In the genomic region with DNA sequence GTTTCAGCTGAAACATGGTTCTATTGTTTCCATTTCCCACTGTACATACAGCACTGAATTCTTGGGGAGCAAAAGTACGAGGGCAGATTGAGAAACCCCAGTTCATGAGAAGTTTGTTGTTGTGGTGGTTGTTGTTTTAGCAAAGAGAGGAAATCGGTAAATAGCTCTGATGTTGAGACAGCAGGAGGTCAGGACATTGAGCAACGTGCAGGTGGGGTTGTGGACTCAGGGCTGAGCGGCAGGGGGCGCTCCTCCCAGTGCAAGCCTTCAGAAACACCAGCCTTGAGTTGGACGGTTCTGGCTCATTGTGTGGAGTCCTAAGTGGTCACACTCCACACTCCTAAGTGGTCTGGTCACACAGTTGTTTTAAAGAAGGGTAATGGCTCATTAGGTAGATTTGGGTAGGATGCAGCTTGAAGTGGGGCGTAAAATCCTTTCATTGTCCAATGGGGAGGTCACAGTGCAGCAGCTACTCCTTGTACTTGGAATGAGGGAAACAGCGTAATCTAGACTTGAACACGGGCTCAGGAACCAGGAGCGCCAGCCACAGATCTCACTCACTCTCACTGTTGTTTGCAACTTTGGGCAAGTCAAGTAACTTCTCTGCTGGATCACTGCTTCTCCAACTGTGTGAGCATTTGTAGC, we compare ENCODE assay signal across 8 cellular contexts. TPM values are rescaled to one million over a fixed set of nuclear protein-coding genes. Genes with fewer than 3 reads are reported as not detected.
DNase-seq lines count a peak whose midpoint lies in the region; ATAC-seq, FAIRE-seq and TF ChIP-seq lines count a peak whose summit lies in the region.

No MANE protein-coding gene starts in this region.

- 0 out of 4 replicates have a peak overlapping the region, but pooled peaks of 1 of the 2 experiments have one; percentile 0 for H3K4me2 ChIP-seq in H1 (ENCODE audit: insufficient read depth in 1 of 2, low read depth in 2 of 2, low read length in 2 of 2)

- FAIRE-seq in H1 (lab: Jason Lieb, UNC): peak; percentile 90

- intact Hi-C loops in heart left ventricle (cut with DNase I): loop anchor here in 1 of 10 donors (5.0 kb wide), 1 partner anchor 211 kb away; no protein-coding TSS in a partner anchor
- intact Hi-C loops in Right ventricle myocardium inferior (cut with DNase I): no loop called here

- 0 out of 2 replicates have a peak overlapping the region, but pooled peaks have one; percentile 4 for H3K18ac ChIP-seq in H1 (ENCODE audit: extremely low read depth, low read length)

- no peaks in the 10 kb centered on the region for H3K9me3 ChIP-seq in heart left ventricle
- no peaks in the 10 kb centered on the region for H3K9me3 ChIP-seq in RWPE2 (ENCODE audit: severe bottlenecking)
- no peaks in the 10 kb centered on the region for H3K9me3 ChIP-seq in H1 (ENCODE audit: insufficient read depth in 2 of 2, low read depth in 1 of 2, low read length in 1 of 2)

- H3K4me3 ChIP-seq in heart left ventricle (no peak overlapping the region), RWPE2 (ENCODE audit: severe bottlenecking) (no peak overlapping the region), H1 (ENCODE audit: extremely low read depth in 1 of 4, insufficient read depth in 2 of 4, low read depth in 3 of 4, low read length in 4 of 4) (peak overlapping the region in 1 of 4 experiments; percentile 9; a peak in 1 of 8 replicates)

- peak overlapping the region; percentile 58 for H2AFZ ChIP-seq in H1 (ENCODE audit: low read length)

- H2BK5ac ChIP-seq in H1 (ENCODE audit: low read depth, low read length): 0 out of 2 replicates have a peak overlapping the region, but pooled peaks have one; percentile 11

- no peaks in the 10 kb centered on the region for H3K9me3 Mint-ChIP-seq in osteocyte (ENCODE audit: unreplicated experiment)

- TF ChIP-seq CTCF in heart left ventricle (IDR thresholded peaks at IDR 0.05): peak; percentile 15 to 55 (median 44)
- TF ChIP-seq CTCF in RWPE2 (IDR thresholded peaks at IDR 0.05; ENCODE audit: poor library complexity, severe bottlenecking): peak; percentile 40
- TF ChIP-seq CTCF in H1 (IDR thresholded peaks at IDR 0.05; ENCODE audit: control extremely low read depth in 1 of 3, insufficient read depth in 1 of 3, low read depth in 1 of 3, low read length in 3 of 3): peak; percentile 70 to 96 (median 95)
- peak; percentile 50 for TF ChIP-seq CTCF in osteocyte (IDR thresholded peaks at IDR 0.05)

- H4K5ac ChIP-seq in H1 (ENCODE audit: insufficient read length, low read depth, low read length): no peak overlapping the region

- peak overlapping the region; percentile 10 for H2BK120ac ChIP-seq in H1 (replicated peaks; ENCODE audit: low read depth, low read length)

- H3K23ac ChIP-seq in H1 (ENCODE audit: insufficient read length): no peak overlapping the region

- H4K20me1 ChIP-seq in H1 (replicated peaks in 1 of 2; ENCODE audit: control insufficient read depth in 1 of 2, insufficient read depth in 2 of 2, low read length in 2 of 2): no peaks in the 10 kb centered on the region

- no peak for TF ChIP-seq EP300 in H1 (IDR thresholded peaks at IDR 0.05; ENCODE audit: borderline replicate concordance in 1 of 2, low read depth in 2 of 2, low read length in 2 of 2)

- H2AK5ac ChIP-seq in H1 (ENCODE audit: low read depth, low read length): no peak overlapping the region

- peak overlapping the region; percentile 28 for H3K4ac ChIP-seq in H1 (replicated peaks; ENCODE audit: insufficient read length, low read depth, low read length)

- H4K91ac ChIP-seq in H1 (replicated peaks; ENCODE audit: insufficient read length, low read length): peak overlapping the region; percentile 38

- peak; percentile 39 to 48; a peak in 3 of 4 replicates for TF ChIP-seq RAD21 in H1 (IDR thresholded peaks at IDR 0.05 in 1 of 2, conservative IDR thresholded peaks at IDR 0.05 in 1 of 2; ENCODE audit: low read depth in 2 of 2, low read length in 2 of 2)

- H3K4me1 ChIP-seq in heart left ventricle (no peaks in the 10 kb centered on the region), RWPE2 (ENCODE audit: insufficient read depth, poor library complexity, severe bottlenecking) (no peaks in the 10 kb centered on the region), H1 (replicated peaks in 1 of 4; ENCODE audit: control insufficient read depth in 3 of 4, insufficient read depth in 4 of 4, low read length in 3 of 4) (peaks cover 3 to 9% (median 4%) of the 10 kb centered on the region in 4 experiments; a peak in 4 of 7 replicates)

- H2BK20ac ChIP-seq in H1 (ENCODE audit: low read length): no peak overlapping the region

- H3K27ac ChIP-seq in heart left ventricle (no peak overlapping the region), RWPE2 (ENCODE audit: poor library complexity, severe bottlenecking) (no peak overlapping the region), H1 (ENCODE audit: low read depth, low read length) (no peak overlapping the region)

- no peak for DNase-seq in heart left ventricle
- DNase-seq in Right ventricle myocardium inferior (ENCODE audit: missing footprints): no peak
- no peak for DNase-seq in RWPE2 (ENCODE audit: low spot score)
- DNase-seq in H1 (ENCODE audit: low read depth in 1 of 2, low spot score in 2 of 2): peak; percentile 43 to 82
- DNase-seq in osteocyte (ENCODE audit: extremely low spot score, unreplicated experiment): no peak
- no peak for DNase-seq in COLO829 (ENCODE audit: low spot score)
- no peak for DNase-seq in NCI-H2227 treated with DMSO at 0.1 percent for 48 hours (lab: John Stamatoyannopoulos, UW)

- TF ChIP-seq POLR2A in heart left ventricle (IDR thresholded peaks at IDR 0.05) (no peak), H1 (IDR thresholded peaks at IDR 0.05; ENCODE audit: control extremely low read depth in 1 of 2, low read depth in 2 of 2, low read length in 2 of 2) (no peak)

- no peaks in the 10 kb centered on the region for H3K4me1 Mint-ChIP-seq in osteocyte (ENCODE audit: unreplicated experiment)

- no peak overlapping the region for H3K9ac ChIP-seq in H1 (replicated peaks in 1 of 4; ENCODE audit: extremely low read depth in 1 of 4, low read depth in 3 of 4, low read length in 3 of 4)

- no peaks in the 10 kb centered on the region for H3K79me1 ChIP-seq in H1 (ENCODE audit: low read depth, low read length)

- H3K27me3 Mint-ChIP-seq in osteocyte (ENCODE audit: unreplicated experiment): peaks cover 33% of the 10 kb centered on the region

- H3K27me3 ChIP-seq in heart left ventricle: peaks cover 0 to 36% (median 6%) of the 10 kb centered on the region in 9 donors
- no peaks in the 10 kb centered on the region for H3K27me3 ChIP-seq in RWPE2 (ENCODE audit: insufficient read depth, poor library complexity, severe bottlenecking)
- H3K27me3 ChIP-seq in H1 (replicated peaks in 1 of 4; ENCODE audit: control insufficient read depth in 3 of 4, extremely low read depth in 1 of 4, insufficient read depth in 3 of 4, low read length in 3 of 4): no peaks in the 10 kb centered on the region; a peak in 1 of 7 replicates

- no peak overlapping the region for H2BK15ac ChIP-seq in H1 (ENCODE audit: low read length)

- H4K8ac ChIP-seq in H1 (ENCODE audit: extremely low read depth, insufficient read depth, low read length): no peak overlapping the region

- ATAC-seq in heart left ventricle: no peak
- no peak for ATAC-seq in Right ventricle myocardium inferior
- no peak for ATAC-seq in RWPE2 (ENCODE audit: low read depth)
- no peak for ATAC-seq in GM19023 (IDR thresholded peaks at IDR 0.05; ENCODE audit: unreplicated experiment)

- H3K14ac ChIP-seq in H1 (ENCODE audit: insufficient read length): no peak overlapping the region

- no peak overlapping the region for H3K4me3 Mint-ChIP-seq in osteocyte (ENCODE audit: unreplicated experiment)

- H3K36me3 Mint-ChIP-seq in osteocyte (ENCODE audit: unreplicated experiment): no peaks in the 10 kb centered on the region

- no peak overlapping the region for H3K27ac Mint-ChIP-seq in osteocyte (ENCODE audit: unreplicated experiment)

- WGBS in heart left ventricle, 4 donors: 37 to 42% (median 40%) methylated on average over 10 of the region's 10 CpGs
- 54% methylated on average over 10 of the region's 10 CpGs; no CpG with 5 or more reads in 1 of the 2 experiments for WGBS in H1 (ENCODE audit: extremely low coverage in 1 of 2, insufficient coverage in 1 of 2, insufficient read length in 1 of 2, insufficient replicate concordance in 2 of 2, low coverage in 1 of 2, low lambda C conversion rate in 2 of 2, missing lambda C conversion rate in 1 of 2), 2 experiments

- no peak overlapping the region for H3K56ac ChIP-seq in H1 (replicated peaks; ENCODE audit: insufficient read length, low read depth, low read length)

- POLR2A ChIA-PET in H1 (lab: Charles Lee; ENCODE audit: partially characterized antibody): interaction anchor here (0.6 to 2.0 kb wide), 8 partner anchors 9 to 1423 kb away, joined by 3 to 9 read pairs (median 4); partner anchors contain the start of gene PWP1

- CTCF ChIA-PET in H1 (lab: Charles Lee; ENCODE audit: partially characterized antibody): interaction anchor here (0.6 to 3.8 kb wide), 31 partner anchors 8 to 543 kb away, joined by 3 to 47 read pairs (median 4); partner anchors contain the start of gene PWP1

- H3K23me2 ChIP-seq in H1 (ENCODE audit: low read depth, low read length): no peaks in the 10 kb centered on the region

- H3K36me3 ChIP-seq in heart left ventricle (no peaks in the 10 kb centered on the region), RWPE2 (ENCODE audit: low read depth) (no peaks in the 10 kb centered on the region), H1 (ENCODE audit: control insufficient read depth in 2 of 4, insufficient read depth in 4 of 4, low read length in 3 of 4) (no peaks in the 10 kb centered on the region)

- H3K79me2 ChIP-seq in H1 (ENCODE audit: control insufficient read depth in 1 of 2, insufficient read depth in 2 of 2, low read length in 2 of 2): no peaks in the 10 kb centered on the region

- H2BK12ac ChIP-seq in H1 (ENCODE audit: low read depth, low read length): peak overlapping the region; percentile 45

TF ChIP-seq in H1, 55 proteins besides CTCF, POLR2A, EP300 and RAD21 (continues in another document):
- TF ChIP-seq JUND (IDR thresholded peaks at IDR 0.05; ENCODE audit: low read length) (0 out of 2 replicates have a peak, but pooled peaks have one; percentile 11), POU5F1 (IDR thresholded peaks at IDR 0.05; ENCODE audit: low read depth, low read length) (no peak)

RNA-seq across cellular contexts. Expression of gene PWP1, which starts 14.5 kb away (rescaled TPM):
- total RNA-seq in heart left ventricle (10 to 100 TPM; 11.7 to 49.7 (median 17.0) TPM), Right ventricle myocardium inferior (13.3 TPM), osteocyte (39.1 and 45.7 TPM in 2 replicates)
- polyA plus RNA-seq in heart left ventricle (10 to 100 TPM in 1 of 2 donors, 1 to 10 TPM in 1; 7.6 to 27.9 TPM), H1 (2011; rRNA removed) (73.8 and 78.5 TPM in 2 replicates)
- 57.8 and 60.2 TPM in 2 replicates for total RNA-seq in H1 (2021; fragmentation: NEBNext Ultra II Directional; extraction: Animal tissue kit (Norgen Biotek cat#: 25700))
- 185 TPM for polyA plus RNA-seq in H1 (2011; cell fraction: cytosol; rRNA removed)
- 21.5 TPM for polyA plus RNA-seq in H1 (2011; cell fraction: nucleus; rRNA removed)
- 52.2 to 71.9 TPM (median 62.6 TPM) in 4 replicates for polyA plus RNA-seq in H1 (2012, experiment 1 of 2)
- 8.1 TPM for polyA plus RNA-seq in H1 (2012, experiment 2 of 2)
- polyA plus RNA-seq in H1 (2013, experiment 1 of 2): 87.3 TPM
- polyA plus RNA-seq in H1 (2013, experiment 2 of 2): 100 TPM
- 36.1 and 44.0 TPM in 2 replicates for polyA minus RNA-seq in H1 (2011; rRNA and poly(A)+ RNA removed)
- 36.6 TPM for polyA minus RNA-seq in H1 (2011; cell fraction: cytosol; rRNA and poly(A)+ RNA removed)
- 22.9 TPM for polyA minus RNA-seq in H1 (2011; cell fraction: nucleus; rRNA and poly(A)+ RNA removed)

Comparison
In these comparisons a context has a peak if more than half of its experiments do, and no peak if none do; other contexts are left out.
1. DNase-seq: peak in H1 (2 of 2); none in heart left ventricle (0 of 5), Right ventricle myocardium inferior (single experiment), RWPE2 (single experiment), osteocyte (single experiment), COLO829 (single experiment) and NCI-H2227 treated with DMSO at 0.1 percent for 48 hours (single experiment).
2. CTCF ChIP-seq: peak in every context shown above with its lines; median percentile 95 in H1; 50 in osteocyte; 44 in heart left ventricle; 40 in RWPE2.